In the genomic region with DNA sequence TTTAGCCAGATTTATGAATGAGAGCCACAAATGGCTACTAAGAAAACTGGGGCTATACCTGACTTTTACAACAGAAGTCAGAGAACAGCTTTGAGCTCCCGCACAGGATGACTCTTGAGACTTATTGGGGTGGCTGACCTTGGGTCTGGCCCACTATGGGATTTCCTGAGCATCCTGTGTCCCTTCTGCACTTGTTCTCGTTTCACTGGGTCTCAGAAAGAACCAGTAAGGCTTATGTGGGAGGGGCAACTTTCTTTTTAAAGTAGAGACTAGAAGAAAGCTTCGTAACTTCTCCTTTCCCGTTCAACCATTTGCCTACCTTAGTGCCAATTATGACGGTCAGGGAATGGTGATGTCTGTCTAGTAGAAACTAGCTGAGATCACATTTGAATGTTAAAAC, we compare ENCODE assay signal across 1 cellular context.
TF ChIP-seq lines count a peak whose summit lies in the region.

No MANE protein-coding gene starts in this region.

TF ChIP-seq in HCT116, 20 proteins besides CTCF, POLR2A, EP300 and RAD21 (continued from another document):
- TF ChIP-seq, protein P1, sequence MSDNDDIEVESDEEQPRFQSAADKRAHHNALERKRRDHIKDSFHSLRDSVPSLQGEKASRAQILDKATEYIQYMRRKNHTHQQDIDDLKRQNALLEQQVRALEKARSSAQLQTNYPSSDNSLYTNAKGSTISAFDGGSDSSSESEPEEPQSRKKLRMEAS (IDR thresholded peaks at IDR 0.05) = no peak
- no peak for TF ChIP-seq ZFX (IDR thresholded peaks at IDR 0.05)
